In the genomic region with DNA sequence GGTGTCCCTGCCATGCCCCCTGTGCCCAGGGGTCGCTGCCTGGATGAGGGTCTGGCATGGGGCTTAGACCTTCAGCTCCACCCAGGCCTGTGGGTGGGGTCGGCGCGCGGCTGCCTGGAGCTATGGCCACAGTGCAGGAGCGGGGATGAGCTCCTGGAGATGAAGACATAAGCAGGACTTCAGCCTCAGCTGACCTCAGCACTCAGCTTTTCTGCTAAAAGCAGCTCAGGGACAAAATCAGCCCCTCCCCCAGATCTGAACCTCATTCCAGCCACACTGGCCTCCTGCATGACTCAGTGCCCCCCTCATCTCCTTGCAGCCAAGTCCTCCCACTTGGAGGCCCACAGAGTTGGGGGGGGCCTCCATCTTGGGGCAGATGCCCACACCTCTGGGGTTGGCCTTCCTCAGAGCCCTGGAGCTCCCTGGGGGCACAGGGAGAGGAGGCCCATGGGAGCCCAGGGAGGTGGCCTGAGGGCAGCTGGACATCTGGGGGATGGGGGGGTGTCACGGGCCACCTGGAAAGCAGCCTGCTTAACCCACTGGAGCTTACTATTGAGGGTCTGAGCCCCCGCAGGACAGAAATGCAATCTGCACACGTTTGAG, we compare ENCODE assay signal across 21 cellular contexts. TPM values are rescaled to one million over a fixed set of nuclear protein-coding genes. Genes with fewer than 3 reads are reported as not detected.
DNase-seq lines count a peak whose midpoint lies in the region; ATAC-seq and TF ChIP-seq lines count a peak whose summit lies in the region.
"Had no signal": no experiment of that assay in that cellular context is flagged by ENCODE, and none has a peak within 500 bp of the region (broad histone marks: within the 10 kb centered on the region; RNA-seq: fewer than 3 reads in every experiment).

No MANE protein-coding gene starts in this region.

- WGBS in thyroid gland, 2 donors: 63 to 71% methylated on average over 2 to 4 of the region's 9 CpGs

- peak; percentile 18 for ATAC-seq in omental fat pad (ENCODE audit: low FRiP score)
- ATAC-seq: CD8-positive, alpha-beta T cell; gastrocnemius medialis; GM12878; K562 had no signal

- H3K36me3 Mint-ChIP-seq in HFFc6 (ENCODE audit: low read depth): peaks cover 46% of the 10 kb centered on the region

- no peak overlapping the region for H3K4me3 Mint-ChIP-seq in HFFc6
- H3K4me3 Mint-ChIP-seq: activated B cell treated with CpG ODN at 0.5 μM for 24 hours; CD8-positive, alpha-beta T cell had no signal

- intact Hi-C loops in thyroid gland (cut with DNase I): no loop called here

- TF ChIP-seq POLR2A in thyroid gland (IDR thresholded peaks at IDR 0.05): no peak

- H3K27ac Mint-ChIP-seq in HFFc6: peak overlapping the region; percentile 43; the same call in 1 of the 2 replicates
- H3K27ac Mint-ChIP-seq: activated B cell treated with CpG ODN at 0.5 μM for 24 hours; CD8-positive, alpha-beta T cell had no signal

- no peak overlapping the region for H3K27ac ChIP-seq in thyroid gland
- H3K27ac ChIP-seq: gastrocnemius medialis, PC-9 had no signal

- POLR2A ChIA-PET in BJ (lab: Charles Lee): interaction anchor here (0.7 kb wide), 1 partner anchor 50 kb away, joined by 4 read pairs; no protein-coding TSS in a partner anchor

- peaks cover 16% of the 10 kb centered on the region for H3K4me1 Mint-ChIP-seq in HFFc6 (ENCODE audit: low read depth)
- H3K4me1 Mint-ChIP-seq: activated B cell treated with CpG ODN at 0.5 μM for 24 hours had no signal

- TF ChIP-seq CTCF in BJ (IDR thresholded peaks at IDR 0.05; ENCODE audit: insufficient read depth, low read depth, low read length): no peak
- no peak for TF ChIP-seq CTCF in HFFc6 (IDR thresholded peaks at IDR 0.05)
- no peak for TF ChIP-seq CTCF in fibroblast of mammary gland (conservative IDR thresholded peaks at IDR 0.05; ENCODE audit: control insufficient read depth, insufficient read depth, low read depth, low read length)
- no peak for TF ChIP-seq CTCF in omental fat pad (IDR thresholded peaks at IDR 0.05)
- no peak for TF ChIP-seq CTCF in thyroid gland (IDR thresholded peaks at IDR 0.05)

- H3K4me3 ChIP-seq in BJ (ENCODE audit: low read depth, low read length): no peak overlapping the region
- H3K4me3 ChIP-seq in fibroblast of mammary gland (ENCODE audit: control insufficient read depth, low read depth, low read length): no peak overlapping the region
- H3K4me3 ChIP-seq in thyroid gland (replicated peaks in 1 of 3): no peak overlapping the region
- H3K4me3 ChIP-seq: gastrocnemius medialis, GM12878, K562, PC-9 had no signal

- DNase-seq in BJ (ENCODE audit: low read depth) (peak; percentile 19), HFFc6 (peak; percentile 8), fibroblast of mammary gland (ENCODE audit: low read depth) (peak; percentile 89), omental fat pad (ENCODE audit: low spot score) (no peak), A172 (ENCODE audit: low spot score) (no peak), NCI-H345 (lab: John Stamatoyannopoulos, UW) (no peak), thyroid gland (no peak)
- DNase-seq in NK-92 treated with Interleukin-12 subunit alpha and Interleukin-12 subunit beta, amount 100 ng/mL, for 24 hours (lab: John Stamatoyannopoulos, UW): no peak
- DNase-seq: activated B cell treated with CpG ODN at 0.5 μM for 24 hours; activated effector memory CD4-positive, alpha-beta T cell treated with anti-CD3 and anti-CD28 coated beads, Interleukin-2, amount 50 U/mL, for 16 hours; CD8-positive, alpha-beta T cell; effector CD4-positive, alpha-beta T cell; gastrocnemius medialis; midbrain; NCI-H1417; NCI-H2227 treated with DMSO at 0.1 percent for 48 hours; PC-9; stimulated activated CD4-positive, alpha-beta T cell treated with anti-CD3 and anti-CD28 coated beads, Interleukin-15, amount 100 ng/mL, for 24 hours had no signal

- H3K36me3 ChIP-seq in BJ (ENCODE audit: control insufficient read depth, insufficient read depth, low read length) (peaks cover 5% of the 10 kb centered on the region), thyroid gland (peaks cover 8 to 16% of the 10 kb centered on the region in 2 donors)

- H3K9me3 Mint-ChIP-seq in HFFc6: peaks cover 5% of the 10 kb centered on the region; the same call in 1 of the 2 replicates

- CTCF ChIA-PET in BJ (lab: Yijun Ruan, JAX): interaction anchor here (0.8 to 1.5 kb wide), 2 partner anchors 14 to 17 kb away, joined by 3 read pairs; no protein-coding TSS in a partner anchor

- no peaks in the 10 kb centered on the region for H3K4me1 ChIP-seq in thyroid gland
- H3K4me1 ChIP-seq: gastrocnemius medialis had no signal

- H3K27me3 ChIP-seq in BJ (ENCODE audit: control insufficient read depth, insufficient read depth, low read length) (no peaks in the 10 kb centered on the region), thyroid gland (no peaks in the 10 kb centered on the region)
- H3K27me3 ChIP-seq: gastrocnemius medialis had no signal

- no peaks in the 10 kb centered on the region for H3K9me3 ChIP-seq in thyroid gland
- H3K9me3 ChIP-seq: gastrocnemius medialis had no signal

- no peaks in the 10 kb centered on the region; the same call in 1 of the 2 replicates for H3K27me3 Mint-ChIP-seq in HFFc6 (ENCODE audit: insufficient read depth)
- H3K27me3 Mint-ChIP-seq: activated B cell treated with CpG ODN at 0.5 μM for 24 hours had no signal

RNA-seq across cellular contexts. Expression of gene CPLX1, which starts 19.4 kb away (rescaled TPM):
- 0.15 TPM in 1 of 2 replicates, not detected in the other for polyA plus RNA-seq in BJ (2011; rRNA removed)
- not detected in 2 replicates for polyA minus RNA-seq in BJ (2011; rRNA and poly(A)+ RNA removed)
- under 1 TPM in 5 of 6 experiments, not detected in 1; 0.12 to 0.32 (median 0.20) TPM for total RNA-seq in HFFc6 (2021; fragmentation: NEBNext Ultra II Directional; extraction: Animal tissue kit (Norgen Biotek cat#: 25700))
- total RNA-seq in omental fat pad (1 to 10 TPM in 3 of 4 donors, not detected in 1; 1.1 to 2.0 (median 1.9) TPM), thyroid gland (1 to 10 TPM in 2 of 4 donors, under 1 TPM in 1, not detected in 1; 0.75 to 3.2 (median 1.4) TPM)
- 0.19 and 0.64 TPM in 2 replicates for total RNA-seq in A172 (2014; rRNA removed; shearing (Covaris generic))
- total RNA-seq: activated B cell treated with CpG ODN at 0.5 μM for 24 hours, osteocyte had no signal

Comparison
In these comparisons a context has a peak if more than half of its experiments do, and no peak if none do; other contexts are left out.
1. DNase-seq: peak in BJ (single experiment), HFFc6 (single experiment) and fibroblast of mammary gland (single experiment); none in omental fat pad (single experiment), A172 (single experiment), NCI-H345 (single experiment), NK-92 treated with Interleukin-12 subunit alpha and Interleukin-12 subunit beta, amount 100 ng/mL, for 24 hours (single experiment) and thyroid gland (0 of 2).